32 cellular contexts compared by ENCODE assay signal in the genomic region with DNA sequence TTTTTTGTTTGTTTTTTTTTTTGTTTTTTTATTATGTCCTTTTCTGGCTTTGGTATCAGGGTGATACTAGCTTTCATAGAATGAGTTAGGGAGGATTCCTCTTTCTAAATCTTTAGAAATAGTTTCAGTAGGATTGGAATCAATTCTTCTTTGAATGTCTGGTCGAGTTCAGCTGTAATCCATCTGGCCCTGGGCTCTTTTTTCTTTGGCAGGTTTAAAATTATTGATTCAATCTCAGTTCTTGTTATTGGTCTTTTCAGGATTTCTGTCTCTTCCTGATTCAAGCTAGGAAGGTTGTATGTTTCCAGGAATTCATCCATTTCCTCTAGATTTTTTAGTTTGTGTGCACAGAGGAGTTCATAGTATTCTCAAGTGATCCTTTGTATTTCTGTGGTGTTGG.
"Had no signal": no experiment of that assay in that cellular context is flagged by ENCODE, and none has a peak within 500 bp of the region (broad histone marks: within the 10 kb centered on the region; RNA-seq: fewer than 3 reads in every experiment).

No MANE protein-coding gene starts in this region.

- H3K27me3 Mint-ChIP-seq: activated B cell treated with CpG ODN at 0.5 μM for 24 hours; activated CD8-positive, alpha-beta T cell treated with anti-CD3 and anti-CD28 coated beads for 36 hours; activated naive CD8-positive, alpha-beta T cell treated with anti-CD3 and anti-CD28 coated beads, Interleukin-2, amount 10 ng/mL, durations not matched to agents 7 days and 5 days; activated T-helper 17 cell treated with anti-CD3 and anti-CD28 coated beads, Interleukin-2, amount 50 U/mL, for 72 hours; brain; T-helper 17 cell had no signal

- FAIRE-seq: endometrium had no signal

- DNase-seq: activated B cell treated with CpG ODN at 0.5 μM for 24 hours; activated CD4-positive, alpha-beta T cell treated with anti-CD3 and anti-CD28 coated beads for 48 hours; activated CD4-positive, alpha-beta T cell treated with anti-CD3 and anti-CD28 coated beads, Interleukin-2, amount 50 U/mL, for 1 hour; activated CD4-positive, alpha-beta T cell treated with anti-CD3 and anti-CD28 coated beads, Interleukin-2, amount 50 U/mL, for 48 hours; activated CD8-positive, alpha-beta memory T cell treated with anti-CD3 and anti-CD28 coated beads for 24 hours; activated CD8-positive, alpha-beta T cell treated with anti-CD3 and anti-CD28 coated beads for 36 hours; activated effector memory CD4-positive, alpha-beta T cell treated with Interleukin-2 at 50 U/mL for 16 hours; activated gamma-delta T cell treated with Interleukin-2 at 50 U/mL for 16 hours; activated naive CD4-positive, alpha-beta T cell treated with Interleukin-2 at 50 U/mL for 16 hours; activated naive CD8-positive, alpha-beta T cell treated with anti-CD3 and anti-CD28 coated beads, Interleukin-2, amount 10 ng/mL, durations not matched to agents 7 days and 5 days; activated T-cell treated with anti-CD3 and anti-CD28 coated beads, Interleukin-2, amount 50 U/mL, for 4 hours; central memory CD4-positive, alpha-beta T cell; dermis blood vessel endothelial cell; effector CD4-positive, alpha-beta T cell; foreskin keratinocyte; gastrocnemius medialis; glutamatergic neuron; T-helper 1 cell; T-helper 17 cell; T1000; WERI-Rb-1 had no signal

- H3K4me3 Mint-ChIP-seq: activated B cell treated with CpG ODN at 0.5 μM for 24 hours; activated CD8-positive, alpha-beta T cell treated with anti-CD3 and anti-CD28 coated beads for 36 hours; activated naive CD8-positive, alpha-beta T cell treated with anti-CD3 and anti-CD28 coated beads, Interleukin-2, amount 10 ng/mL, durations not matched to agents 7 days and 5 days; activated T-cell treated with anti-CD3 and anti-CD28 coated beads, Interleukin-2, amount 50 U/mL, for 4 hours; activated T-helper 17 cell treated with anti-CD3 and anti-CD28 coated beads, Interleukin-2, amount 50 U/mL, for 72 hours; brain; T-helper 17 cell; T-helper 2 cell treated with Interferon-gamma antibody and Interleukin-4, amounts not matched to agents 5 μg/mL and 100 μg/mL, for 36 hours had no signal

- H3K4me3 ChIP-seq: ascending aorta, breast epithelium, cardiac muscle cell, coronary artery, gastrocnemius medialis had no signal

- H3K27ac Mint-ChIP-seq: activated B cell treated with CpG ODN at 0.5 μM for 24 hours; activated CD8-positive, alpha-beta T cell treated with anti-CD3 and anti-CD28 coated beads for 36 hours; activated naive CD4-positive, alpha-beta T cell treated with anti-CD3 and anti-CD28 coated beads, Interleukin-2, amount 50 U/mL, for 72 hours; activated naive CD8-positive, alpha-beta T cell treated with anti-CD3 and anti-CD28 coated beads, Interleukin-2, amount 10 ng/mL, durations not matched to agents 7 days and 5 days; activated T-helper 17 cell treated with anti-CD3 and anti-CD28 coated beads, Interleukin-2, amount 50 U/mL, for 72 hours; brain; T-helper 17 cell; T-helper 2 cell treated with Interferon-gamma antibody and Interleukin-4, amounts not matched to agents 5 μg/mL and 100 μg/mL, for 36 hours had no signal

- H3K4me1 Mint-ChIP-seq: activated B cell treated with CpG ODN at 0.5 μM for 24 hours had no signal

- ATAC-seq: activated CD4-positive, CD25-positive, alpha-beta regulatory T cell treated with anti-CD3 and anti-CD28 coated beads, Interleukin-2, amount 50 U/mL, for 24 hours; activated CD8-positive, alpha-beta T cell treated with anti-CD3 and anti-CD28 coated beads for 36 hours; activated naive CD4-positive, alpha-beta T cell treated with anti-CD3 and anti-CD28 coated beads, Interleukin-2, amount 50 U/mL, for 72 hours; activated T-cell treated with anti-CD3 and anti-CD28 coated beads, Interleukin-2, amount 50 U/mL, for 4 hours; activated T-helper 17 cell treated with anti-CD3 and anti-CD28 coated beads, Interleukin-2, amount 50 U/mL, for 72 hours; esophagus mucosa; foreskin keratinocyte; gastrocnemius medialis; T-helper 17 cell had no signal
